ENCODE assay signal across 8 cellular contexts in genomic region chr1:205568469-205569361, GRCh38.
A peak's percentile ranks its signal among the peaks of the same experiment; 100 is the strongest.
DNase-seq lines count a peak whose midpoint lies in the region; ATAC-seq and FAIRE-seq lines count a peak whose summit lies in the region.

No MANE protein-coding gene starts in this region.

- ATAC-seq in effector memory CD8-positive, alpha-beta T cell (replicated peaks) = peak; percentile 46
- ATAC-seq in naive thymus-derived CD8-positive, alpha-beta T cell = peak; percentile 69 to 77
- ATAC-seq in HG02852 (IDR thresholded peaks at IDR 0.05; ENCODE audit: unreplicated experiment) = no peak

- no peaks in the 10 kb centered on the region for H3K4me1 Mint-ChIP-seq in effector memory CD8-positive, alpha-beta T cell (ENCODE audit: low read depth in 2 of 2)
- H3K4me1 Mint-ChIP-seq in naive thymus-derived CD8-positive, alpha-beta T cell = peaks cover 0 to 11% (median 3%) of the 10 kb centered on the region in 4 donors

- DNase-seq in 8988T = peak; percentile 49
- no peak for DNase-seq in HTR-8/SVneo (ENCODE audit: insufficient read length, low spot score)
- DNase-seq in effector memory CD8-positive, alpha-beta T cell = no peak
- DNase-seq in naive thymus-derived CD8-positive, alpha-beta T cell = peak in 2 of 10 donors; percentile 18 to 23
- no peak for DNase-seq in globus pallidus (ENCODE audit: low spot score)
- no peak for DNase-seq in middle frontal gyrus (ENCODE audit: extremely low spot score, low spot score)
- DNase-seq in cortex of kidney (lab: John Stamatoyannopoulos, UW) = no peak

- POLR2A ChIA-PET in naive thymus-derived CD8-positive, alpha-beta T cell (lab: Charles Lee) = interaction anchor here (1.1 kb wide), 1 partner anchor 64 kb away, joined by 3 read pairs; no protein-coding TSS in a partner anchor

- peak overlapping the region; percentile 56 to 64 for H3K4me3 Mint-ChIP-seq in effector memory CD8-positive, alpha-beta T cell
- peak overlapping the region; percentile 50 to 86 (median 76) for H3K4me3 Mint-ChIP-seq in naive thymus-derived CD8-positive, alpha-beta T cell

- H3K27ac Mint-ChIP-seq in effector memory CD8-positive, alpha-beta T cell = no peak overlapping the region
- H3K27ac Mint-ChIP-seq in naive thymus-derived CD8-positive, alpha-beta T cell = peak overlapping the region in 1 of 10 donors; percentile 80

- H3K27me3 Mint-ChIP-seq in effector memory CD8-positive, alpha-beta T cell = peaks cover 75 to 92% of the 10 kb centered on the region in 2 donors
- peaks cover 19 to 45% (median 39%) of the 10 kb centered on the region in 5 donors for H3K27me3 Mint-ChIP-seq in naive thymus-derived CD8-positive, alpha-beta T cell

- no peaks in the 10 kb centered on the region for H3K9me3 Mint-ChIP-seq in effector memory CD8-positive, alpha-beta T cell
- H3K9me3 Mint-ChIP-seq in naive thymus-derived CD8-positive, alpha-beta T cell = no peaks in the 10 kb centered on the region

- peak; percentile 36 for FAIRE-seq in HTR-8/SVneo (lab: Jason Lieb, UNC)

- H3K36me3 Mint-ChIP-seq in effector memory CD8-positive, alpha-beta T cell (ENCODE audit: insufficient read depth) = no peaks in the 10 kb centered on the region
- H3K36me3 Mint-ChIP-seq in naive thymus-derived CD8-positive, alpha-beta T cell = no peaks in the 10 kb centered on the region
